8 cellular contexts compared by ENCODE assay signal in genomic region chr3:40971191-40972168, GRCh38.
DNase-seq lines count a peak whose midpoint lies in the region; ATAC-seq and TF ChIP-seq lines count a peak whose summit lies in the region.

No MANE protein-coding gene starts in this region.

- H3K36me3 ChIP-seq in sigmoid colon = no peaks in the 10 kb centered on the region

- H3K27ac Mint-ChIP-seq in activated CD8-positive, alpha-beta T cell treated with anti-CD3 and anti-CD28 coated beads for 36 hours = peak overlapping the region; percentile 92

- H3K27ac ChIP-seq in sigmoid colon = peak overlapping the region; percentile 53 to 76 (median 70)

- H3K36me3 Mint-ChIP-seq in activated CD8-positive, alpha-beta T cell treated with anti-CD3 and anti-CD28 coated beads for 36 hours (ENCODE audit: low read depth) = peaks cover 1% of the 10 kb centered on the region

- peaks cover 32% of the 10 kb centered on the region for H3K27me3 Mint-ChIP-seq in activated CD8-positive, alpha-beta T cell treated with anti-CD3 and anti-CD28 coated beads for 36 hours

- TF ChIP-seq CTCF in activated CD8-positive, alpha-beta T cell treated with anti-CD3 and anti-CD28 coated beads for 36 hours (IDR thresholded peaks at IDR 0.05) = peak; percentile 11
- TF ChIP-seq CTCF in sigmoid colon (IDR thresholded peaks at IDR 0.05) = no peak

- H3K4me3 ChIP-seq in sigmoid colon = no peak overlapping the region

- TF ChIP-seq EP300 in sigmoid colon (IDR thresholded peaks at IDR 0.05) = peak; percentile 31 to 83 (median 69)

- intact Hi-C loops in activated CD8-positive, alpha-beta T cell treated with anti-CD3 and anti-CD28 coated beads for 36 hours (cut with micrococcal nuclease) = no loop called here
- intact Hi-C loops in Right ventricle myocardium superior (cut with DNase I) = loop anchor here (10.0 kb wide), 1 partner anchor 223 kb away; the partner anchor contains the start of gene CTNNB1
- intact Hi-C loops in sigmoid colon (cut with DNase I) = no loop called here

- DNase-seq in stimulated activated CD4-positive, alpha-beta T cell treated with anti-CD3 and anti-CD28 coated beads, Interleukin-15, amount 100 ng/mL, for 48 hours (ENCODE audit: low read depth in 2 of 2) = peak; percentile 18 to 23
- no peak for DNase-seq in stimulated activated CD4-positive, alpha-beta T cell treated with anti-CD3 and anti-CD28 coated beads, Interleukin-4, amount 100 ng/mL, for 1 hour
- DNase-seq in NCI-H1092 treated with DMSO at 0.1 percent for 48 hours (lab: John Stamatoyannopoulos, UW) (peak; percentile 54), Right ventricle myocardium superior (peak; percentile 69), sigmoid colon (peak; percentile 93), SHP77 treated with DMSO at 0.1 percent for 48 hours (lab: John Stamatoyannopoulos, UW) (no peak)
- DNase-seq in activated CD8-positive, alpha-beta T cell treated with anti-CD3 and anti-CD28 coated beads for 36 hours = peak; percentile 77

- TF ChIP-seq POLR2A in sigmoid colon (IDR thresholded peaks at IDR 0.05) = no peak

- H3K27me3 ChIP-seq in sigmoid colon = no peaks in the 10 kb centered on the region

- peaks cover 37% of the 10 kb centered on the region for H3K4me1 Mint-ChIP-seq in activated CD8-positive, alpha-beta T cell treated with anti-CD3 and anti-CD28 coated beads for 36 hours (ENCODE audit: low read depth)

- POLR2A ChIA-PET in activated CD8-positive, alpha-beta T cell treated with anti-CD3 and anti-CD28 coated beads for 36 hours (lab: Charles Lee) = interaction anchor here (0.6 to 1.3 kb wide), 5 partner anchors 9 to 1048 kb away, joined by 3 to 6 read pairs (median 3); partner anchors contain the start of gene CTNNB1

- H3K4me1 ChIP-seq in sigmoid colon = peaks cover 0 to 45% (median 39%) of the 10 kb centered on the region in 4 donors

- H3K9me3 Mint-ChIP-seq in activated CD8-positive, alpha-beta T cell treated with anti-CD3 and anti-CD28 coated beads for 36 hours = peaks cover 5% of the 10 kb centered on the region

- CTCF ChIA-PET in activated CD8-positive, alpha-beta T cell treated with anti-CD3 and anti-CD28 coated beads for 36 hours (lab: Charles Lee) = interaction anchor here (0.7 to 0.8 kb wide), 2 partner anchors 10 to 330 kb away, joined by 3 read pairs; no protein-coding TSS in a partner anchor

- H3K4me3 Mint-ChIP-seq in activated CD8-positive, alpha-beta T cell treated with anti-CD3 and anti-CD28 coated beads for 36 hours = peak overlapping the region; percentile 26

- H3K9me3 ChIP-seq in sigmoid colon = no peaks in the 10 kb centered on the region

- ATAC-seq in HG02678 (IDR thresholded peaks at IDR 0.05; ENCODE audit: unreplicated experiment) = peak; percentile 97
- peak; percentile 85 for ATAC-seq in activated CD8-positive, alpha-beta T cell treated with anti-CD3 and anti-CD28 coated beads for 36 hours
- peak; percentile 91 for ATAC-seq in Right ventricle myocardium superior (ENCODE audit: poor library complexity)

- 15 to 20% methylated on average over 10 of the region's 10 CpGs for WGBS in sigmoid colon, 2 donors

Comparison
In these comparisons a context has a peak if more than half of its experiments do, and no peak if none do; other contexts are left out.
1. DNase-seq: peak in stimulated activated CD4-positive, alpha-beta T cell treated with anti-CD3 and anti-CD28 coated beads, Interleukin-15, amount 100 ng/mL, for 48 hours (2 of 2), NCI-H1092 treated with DMSO at 0.1 percent for 48 hours (single experiment), activated CD8-positive, alpha-beta T cell treated with anti-CD3 and anti-CD28 coated beads for 36 hours (single experiment), Right ventricle myocardium superior (single experiment) and sigmoid colon (single experiment); none in stimulated activated CD4-positive, alpha-beta T cell treated with anti-CD3 and anti-CD28 coated beads, Interleukin-4, amount 100 ng/mL, for 1 hour (single experiment) and SHP77 treated with DMSO at 0.1 percent for 48 hours (single experiment).
2. Peak in every context shown above with its lines, with median percentiles within 50 percentile points of each other: ATAC-seq.